In the genomic region with DNA sequence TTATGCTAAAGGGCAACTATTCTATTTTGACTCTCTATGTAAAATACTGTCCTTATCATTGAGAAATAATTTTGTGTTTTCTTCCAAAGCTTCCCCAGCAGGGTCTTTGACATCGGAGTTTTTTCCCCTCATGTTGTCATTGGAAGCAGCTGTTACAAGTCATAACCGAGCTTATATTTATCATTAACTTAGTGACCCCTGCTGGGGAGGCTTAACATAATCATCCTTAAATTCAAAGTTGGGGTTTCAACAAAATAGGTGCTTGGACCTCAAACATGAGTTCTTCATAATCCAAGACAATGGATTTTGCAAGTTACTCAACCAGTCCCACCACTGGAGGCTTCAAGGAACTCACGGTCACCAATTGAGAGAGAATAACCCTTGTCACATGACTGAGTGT, we compare ENCODE assay signal across 9 cellular contexts.
DNase-seq lines count a peak whose midpoint lies in the region; FAIRE-seq and TF ChIP-seq lines count a peak whose summit lies in the region.
"Had no signal": no experiment of that assay in that cellular context is flagged by ENCODE, and none has a peak within 500 bp of the region (broad histone marks: within the 10 kb centered on the region; RNA-seq: fewer than 3 reads in every experiment).

No MANE protein-coding gene starts in this region.

- no peaks in the 10 kb centered on the region for H3K36me3 Mint-ChIP-seq in osteocyte (ENCODE audit: unreplicated experiment)

- H3K27me3 Mint-ChIP-seq in osteocyte (ENCODE audit: unreplicated experiment): no peaks in the 10 kb centered on the region

- H3K9me3 Mint-ChIP-seq in osteocyte (ENCODE audit: unreplicated experiment): peaks cover 9% of the 10 kb centered on the region

- peak; percentile 38 for DNase-seq in GM12865 (ENCODE audit: low read depth)
- DNase-seq in NCI-H1105 (lab: John Stamatoyannopoulos, UW): peak; percentile 44
- DNase-seq in astrocyte of the spinal cord (ENCODE audit: low read depth, low spot score): peak; percentile 49
- no peak for DNase-seq in osteocyte (ENCODE audit: extremely low spot score, unreplicated experiment)
- DNase-seq in activated CD4-positive, alpha-beta T cell treated with anti-CD3 and anti-CD28 coated beads, Interleukin-2, amount 50 U/mL, for 4 hours: no peak
- DNase-seq in activated CD8-positive, alpha-beta memory T cell treated with anti-CD3 and anti-CD28 coated beads for 24 hours: no peak
- no peak for DNase-seq in urothelium cell line (ENCODE audit: low spot score)
- no peak for DNase-seq in SKM-1 (lab: John Stamatoyannopoulos, UW; ENCODE audit: unreplicated experiment)
- DNase-seq: stimulated activated naive CD4-positive, alpha-beta T cell had no signal

- no peak overlapping the region for H3K27ac Mint-ChIP-seq in osteocyte (ENCODE audit: unreplicated experiment)

- no peak overlapping the region for H3K4me3 Mint-ChIP-seq in osteocyte (ENCODE audit: unreplicated experiment)

- in situ Hi-C loops in astrocyte of the spinal cord (cut with HindIII; ENCODE audit: low sequenced_read_pairs): no loop called here

- no peaks in the 10 kb centered on the region for H3K4me1 Mint-ChIP-seq in osteocyte (ENCODE audit: unreplicated experiment)

- no peak for FAIRE-seq in urothelium cell line (lab: Jason Lieb, UNC)

- no peak for TF ChIP-seq CTCF in GM12865 (IDR thresholded peaks at IDR 0.05; ENCODE audit: insufficient read depth, low read depth, low read length, missing control alignments)
- TF ChIP-seq CTCF in astrocyte of the spinal cord (IDR thresholded peaks at IDR 0.05; ENCODE audit: low read depth, low read length): peak; percentile 37
- peak; percentile 39 for TF ChIP-seq CTCF in osteocyte (IDR thresholded peaks at IDR 0.05)

- H3K4me3 ChIP-seq in GM12865 (ENCODE audit: low read depth, low read length) (no peak overlapping the region), astrocyte of the spinal cord (ENCODE audit: low read depth, low read length) (no peak overlapping the region)

Comparison
In these comparisons a context has a peak if more than half of its experiments do, and no peak if none do; other contexts are left out.
1. DNase-seq: peak in GM12865 (single experiment), NCI-H1105 (single experiment) and astrocyte of the spinal cord (single experiment); none in osteocyte (single experiment), activated CD4-positive, alpha-beta T cell treated with anti-CD3 and anti-CD28 coated beads, Interleukin-2, amount 50 U/mL, for 4 hours (0 of 2), activated CD8-positive, alpha-beta memory T cell treated with anti-CD3 and anti-CD28 coated beads for 24 hours (single experiment), urothelium cell line (single experiment) and SKM-1 (single experiment).